Comparison of ENCODE assay signal across 8 cellular contexts in genomic region chr19:18701250-18701608, GRCh38. TPM values are rescaled to one million over a fixed set of nuclear protein-coding genes. Genes with fewer than 3 reads are reported as not detected.
DNase-seq lines count a peak whose midpoint lies in the region; ATAC-seq and TF ChIP-seq lines count a peak whose summit lies in the region.

No MANE protein-coding gene starts in this region.

- H3K4me2 ChIP-seq in GM23338 (peak overlapping the region; percentile 83), SU-DHL-6 (ENCODE audit: low read depth, low read length, poor library complexity, severe bottlenecking) (peak overlapping the region; percentile 57)

- no peaks in the 10 kb centered on the region for H3K9me2 ChIP-seq in GM23338 (ENCODE audit: insufficient read depth)
- H3K9me2 ChIP-seq in SU-DHL-6 (replicated peaks; ENCODE audit: insufficient read depth, low read length), result no peaks in the 10 kb centered on the region

- peak overlapping the region; percentile 88 for H3K4me3 Mint-ChIP-seq in CD8-positive, alpha-beta T cell
- peak overlapping the region; percentile 66; the same call in 2 of the 3 replicates for H3K4me3 Mint-ChIP-seq in GM23338

- peaks cover 50% of the 10 kb centered on the region for H4K20me1 ChIP-seq in GM23338 (replicated peaks; ENCODE audit: insufficient read depth)
- H4K20me1 ChIP-seq in SU-DHL-6 (ENCODE audit: low read depth, low read length), result peaks cover 6% of the 10 kb centered on the region; the same call in 1 of the 2 replicates

- no peaks in the 10 kb centered on the region for H3K27me3 ChIP-seq in CD8-positive, alpha-beta T cell (ENCODE audit: insufficient read depth, low read length)
- H3K27me3 ChIP-seq in GM23338 (ENCODE audit: insufficient read depth), result no peaks in the 10 kb centered on the region
- H3K27me3 ChIP-seq in SU-DHL-6 (ENCODE audit: low read length), result no peaks in the 10 kb centered on the region
- H3K27me3 ChIP-seq in iPS-18a (ENCODE audit: control insufficient read depth, insufficient read depth, low read length), result peaks cover 16% of the 10 kb centered on the region

- no peaks in the 10 kb centered on the region for H3K9me3 Mint-ChIP-seq in CD8-positive, alpha-beta T cell
- H3K9me3 Mint-ChIP-seq in GM23338, result no peaks in the 10 kb centered on the region

- H3K27ac Mint-ChIP-seq in CD8-positive, alpha-beta T cell, result peak overlapping the region; percentile 85
- no peak overlapping the region for H3K27ac Mint-ChIP-seq in GM23338

- H3F3A ChIP-seq in GM23338 (replicated peaks; ENCODE audit: low read depth) (peaks cover 20% of the 10 kb centered on the region), SU-DHL-6 (ENCODE audit: insufficient read depth) (peaks cover 17% of the 10 kb centered on the region)

- 18% methylated on average over 7 of the region's 7 CpGs for WGBS in urinary bladder

- no peaks in the 10 kb centered on the region for H3K36me3 ChIP-seq in CD8-positive, alpha-beta T cell (ENCODE audit: insufficient read depth, low read length)
- H3K36me3 ChIP-seq in GM23338 (ENCODE audit: insufficient read depth) (no peaks in the 10 kb centered on the region), SU-DHL-6 (ENCODE audit: low read length) (no peaks in the 10 kb centered on the region), iPS-18a (ENCODE audit: control insufficient read depth, low read depth, low read length) (no peaks in the 10 kb centered on the region), urinary bladder (ENCODE audit: insufficient read depth) (no peaks in the 10 kb centered on the region)

- peak overlapping the region; percentile 78; the same call in 1 of the 2 replicates for H2AFZ ChIP-seq in GM23338
- no peak overlapping the region for H2AFZ ChIP-seq in SU-DHL-6 (ENCODE audit: low read depth, low read length, severe bottlenecking)

- intact Hi-C loops in CD8-positive, alpha-beta T cell (cut with DNase I, micrococcal nuclease), result loop anchor here in 1 of 2 experiments (1.0 to 5.0 kb wide), 2 partner anchors 131 to 179 kb away; partner anchors contain the start of genes ELL and UPF1

- H3K27me3 Mint-ChIP-seq in CD8-positive, alpha-beta T cell (ENCODE audit: low read depth), result no peaks in the 10 kb centered on the region
- H3K27me3 Mint-ChIP-seq in GM23338 (ENCODE audit: insufficient read depth, low read depth, poor library complexity), result peaks cover 21% of the 10 kb centered on the region

- peak overlapping the region; percentile 82 for H3K4me3 ChIP-seq in CD8-positive, alpha-beta T cell (ENCODE audit: low read depth, low read length)
- peak overlapping the region; percentile 52 for H3K4me3 ChIP-seq in GM23338
- no peak overlapping the region for H3K4me3 ChIP-seq in SU-DHL-6 (ENCODE audit: insufficient read depth, low read length, poor library complexity, severe bottlenecking)
- H3K4me3 ChIP-seq in iPS-18a (ENCODE audit: low read length), result peak overlapping the region; percentile 66
- H3K4me3 ChIP-seq in urinary bladder (ENCODE audit: low read depth, low read length), result peak overlapping the region; percentile 21

- H3K36me3 Mint-ChIP-seq in CD8-positive, alpha-beta T cell, result peaks cover 3% of the 10 kb centered on the region
- H3K36me3 Mint-ChIP-seq in GM23338 (ENCODE audit: low read depth), result no peaks in the 10 kb centered on the region

- peaks cover 36% of the 10 kb centered on the region for H3K4me1 Mint-ChIP-seq in CD8-positive, alpha-beta T cell (ENCODE audit: low read depth)
- H3K4me1 Mint-ChIP-seq in GM23338, result peaks cover 21% of the 10 kb centered on the region

- H3K79me2 ChIP-seq in GM23338 (replicated peaks; ENCODE audit: insufficient read depth) (peaks cover 40% of the 10 kb centered on the region), SU-DHL-6 (ENCODE audit: insufficient read depth, low read length) (no peaks in the 10 kb centered on the region)

- peak overlapping the region; percentile 75 for H3K27ac ChIP-seq in CD8-positive, alpha-beta T cell (ENCODE audit: low read depth, low read length)
- H3K27ac ChIP-seq in GM23338 (ENCODE audit: low read depth) (no peak overlapping the region), SU-DHL-6 (ENCODE audit: low read depth, low read length) (peak overlapping the region; percentile 73), iPS-18a (ENCODE audit: low read length) (no peak overlapping the region), urinary bladder (ENCODE audit: low read depth) (no peak overlapping the region)

- no peak for DNase-seq in CD8-positive, alpha-beta T cell
- no peak for DNase-seq in GM23338 (ENCODE audit: low spot score)
- DNase-seq in ureter (ENCODE audit: low spot score), result no peak

- H3K9me3 ChIP-seq in CD8-positive, alpha-beta T cell (ENCODE audit: low read length), result no peaks in the 10 kb centered on the region
- H3K9me3 ChIP-seq in SU-DHL-6 (ENCODE audit: insufficient read depth, low read length), result no peaks in the 10 kb centered on the region
- no peaks in the 10 kb centered on the region for H3K9me3 ChIP-seq in iPS-18a (ENCODE audit: control insufficient read depth, low read depth, low read length)

- peaks cover 34% of the 10 kb centered on the region for H3K4me1 ChIP-seq in CD8-positive, alpha-beta T cell (ENCODE audit: insufficient read depth, low read length)
- H3K4me1 ChIP-seq in GM23338 (ENCODE audit: insufficient read depth) (peaks cover 14% of the 10 kb centered on the region), iPS-18a (ENCODE audit: control insufficient read depth, low read depth, low read length) (peaks cover 6% of the 10 kb centered on the region), urinary bladder (ENCODE audit: insufficient read depth) (no peaks in the 10 kb centered on the region)

- H3K9ac ChIP-seq in SU-DHL-6 (ENCODE audit: low read length) (peak overlapping the region; percentile 27; the same call in 1 of the 2 replicates), iPS-18a (ENCODE audit: low read length) (no peak overlapping the region)

- CTCF ChIA-PET in CD8-positive, alpha-beta T cell (lab: Charles Lee), result interaction anchor here (1.8 kb wide), 1 partner anchor 10 kb away, joined by 4 read pairs; no protein-coding TSS in a partner anchor

- POLR2A ChIA-PET in CD8-positive, alpha-beta T cell (lab: Charles Lee), result interaction anchor here (0.7 to 1.6 kb wide), 2 partner anchors 10 to 112 kb away, joined by 4 to 5 read pairs; partner anchors contain the start of gene REX1BD

- TF ChIP-seq CTCF in CD8-positive, alpha-beta T cell (IDR thresholded peaks at IDR 0.05), result no peak
- no peak for TF ChIP-seq CTCF in GM23338 (conservative IDR thresholded peaks at IDR 0.05; ENCODE audit: low read depth in 2 of 2)
- TF ChIP-seq CTCF in SU-DHL-6 (IDR thresholded peaks at IDR 0.05; ENCODE audit: insufficient read depth, low read length, poor library complexity, severe bottlenecking), result no peak

- ATAC-seq in CD8-positive, alpha-beta T cell, result peak; percentile 24
- ATAC-seq in GM23338, result peak; percentile 28
- ATAC-seq in GM19351 (IDR thresholded peaks at IDR 0.05; ENCODE audit: unreplicated experiment), result no peak
- no peak for ATAC-seq in GM18858 (IDR thresholded peaks at IDR 0.05; ENCODE audit: unreplicated experiment)

TF ChIP-seq in GM23338, 12 proteins besides CTCF, POLR2A, EP300 and RAD21 (continues in another document):
- TF ChIP-seq STAT1 (IDR thresholded peaks at IDR 0.05; ENCODE audit: unreplicated experiment) (no peak), ZNF331 (CRISPR knock-in tag; IDR thresholded peaks at IDR 0.05; ENCODE audit: low read depth) (no peak), REST (IDR thresholded peaks at IDR 0.05; ENCODE audit: unreplicated experiment) (no peak), EZH2 (IDR thresholded peaks at IDR 0.05; ENCODE audit: low read depth, unreplicated experiment) (no peak), EZH2phosphoT487 (IDR thresholded peaks at IDR 0.05; ENCODE audit: unreplicated experiment) (no peak), CREB1 (CRISPR knock-in tag; IDR thresholded peaks at IDR 0.05; ENCODE audit: low read depth) (no peak), JUNB (IDR thresholded peaks at IDR 0.05; ENCODE audit: unreplicated experiment) (no peak), ZNF114 (CRISPR knock-in tag; IDR thresholded peaks at IDR 0.05) (no peak), ETS1 (IDR thresholded peaks at IDR 0.05) (no peak), POLR2AphosphoS5 (IDR thresholded peaks at IDR 0.05; ENCODE audit: low read depth) (no peak)

RNA-seq across cellular contexts. Expression of gene CRTC1, which starts 17.7 kb away (rescaled TPM):
- 1 to 10 TPM; 7.1 to 7.5 TPM for total RNA-seq in CD8-positive, alpha-beta T cell
- total RNA-seq in GM23338 (2014; rRNA removed; shearing (Covaris generic)), result 5.4 and 7.1 TPM in 2 replicates
- polyA plus RNA-seq in GM23338 (2016; fragmentation: Nextera tagmentation; extraction: Ambion mirVana) (6.7 and 8.4 TPM in 2 replicates), urinary bladder (13.6 TPM)
- total RNA-seq in urinary bladder (4.8 TPM), ureter (19.7 TPM)

Comparison
In these comparisons a context has a peak if more than half of its experiments do, and no peak if none do; other contexts are left out.
1. ATAC-seq: peak in CD8-positive, alpha-beta T cell (single experiment) and GM23338 (single experiment); none in GM19351 (single experiment) and GM18858 (single experiment).
2. H3K27ac ChIP-seq: peak in CD8-positive, alpha-beta T cell (single experiment) and SU-DHL-6 (single experiment); none in GM23338 (single experiment), iPS-18a (single experiment) and urinary bladder (single experiment).